Comparison of ENCODE assay signal across 14 cellular contexts in genomic region chr2:64678771-64679615, GRCh38. TPM values are rescaled to one million over a fixed set of nuclear protein-coding genes. Genes with fewer than 3 reads are reported as not detected.
DNase-seq lines count a peak whose midpoint lies in the region; ATAC-seq and TF ChIP-seq lines count a peak whose summit lies in the region.
"Had no signal": no experiment of that assay in that cellular context is flagged by ENCODE, and none has a peak within 500 bp of the region (broad histone marks: within the 10 kb centered on the region; RNA-seq: fewer than 3 reads in every experiment).

No MANE protein-coding gene starts in this region.

- H3K79me2 ChIP-seq in hepatocyte = no peaks in the 10 kb centered on the region

- H3K4me1 ChIP-seq in endodermal cell (ENCODE audit: control insufficient read depth, insufficient read depth, low read length) = peaks cover 7% of the 10 kb centered on the region
- H3K4me1 ChIP-seq in hepatocyte (ENCODE audit: insufficient read depth) = peaks cover 9% of the 10 kb centered on the region

- H2AFZ ChIP-seq in hepatocyte = no peak overlapping the region

- H3K27ac Mint-ChIP-seq in activated CD4-positive, alpha-beta T cell treated with anti-CD3 and anti-CD28 coated beads, Interleukin-2, amount 10 ng/mL, durations not matched to agents 24 days and 14 days = peak overlapping the region; percentile 70
- no peak overlapping the region for H3K27ac Mint-ChIP-seq in endodermal cell
- peak overlapping the region; percentile 57 for H3K27ac Mint-ChIP-seq in stimulated activated memory B cell treated with anti-CD40 and anti-IgM and Interleukin-4, amounts not matched to agents 10 μg/mL and 1 μg/mL and 100 μg/mL, for 72 hours
- H3K27ac Mint-ChIP-seq: stimulated activated effector memory CD8-positive, alpha-beta T cell treated with anti-CD3 and anti-CD28 coated beads, Interleukin-12 subunit alpha, Interleukin-12 subunit beta, amount 100 ng/mL, for 72 hours had no signal

- H3K4me3 ChIP-seq in endodermal cell (ENCODE audit: low read length) = no peak overlapping the region
- H3K4me3 ChIP-seq in hepatocyte = no peak overlapping the region

- H3K36me3 Mint-ChIP-seq in activated CD4-positive, alpha-beta T cell treated with anti-CD3 and anti-CD28 coated beads, Interleukin-2, amount 10 ng/mL, durations not matched to agents 24 days and 14 days (ENCODE audit: low read depth) = peaks cover 9% of the 10 kb centered on the region
- H3K36me3 Mint-ChIP-seq in endodermal cell (ENCODE audit: low read depth) = no peaks in the 10 kb centered on the region
- peaks cover 8% of the 10 kb centered on the region for H3K36me3 Mint-ChIP-seq in stimulated activated memory B cell treated with anti-CD40 and anti-IgM and Interleukin-4, amounts not matched to agents 10 μg/mL and 1 μg/mL and 100 μg/mL, for 72 hours
- H3K36me3 Mint-ChIP-seq: stimulated activated effector memory CD8-positive, alpha-beta T cell treated with anti-CD3 and anti-CD28 coated beads, Interleukin-12 subunit alpha, Interleukin-12 subunit beta, amount 100 ng/mL, for 72 hours had no signal

- H3K36me3 ChIP-seq in endodermal cell (ENCODE audit: control insufficient read depth, insufficient read depth, low read length) (no peaks in the 10 kb centered on the region), hepatocyte (replicated peaks; ENCODE audit: insufficient read depth, low read depth) (no peaks in the 10 kb centered on the region)

- intact Hi-C loops in activated CD4-positive, alpha-beta T cell treated with anti-CD3 and anti-CD28 coated beads, Interleukin-2, amount 10 ng/mL, durations not matched to agents 24 days and 14 days (cut with micrococcal nuclease) = no loop called here

- H3K27ac ChIP-seq in endodermal cell (ENCODE audit: low read depth, low read length) = peak overlapping the region; percentile 6
- no peak overlapping the region for H3K27ac ChIP-seq in hepatocyte

- H3K9me2 ChIP-seq in hepatocyte (replicated peaks; ENCODE audit: insufficient read depth) = no peaks in the 10 kb centered on the region

- H3K9me3 ChIP-seq in endodermal cell (ENCODE audit: control insufficient read depth, low read length) (no peaks in the 10 kb centered on the region), hepatocyte (ENCODE audit: low read depth) (no peaks in the 10 kb centered on the region)

- no peaks in the 10 kb centered on the region for H4K20me1 ChIP-seq in hepatocyte (ENCODE audit: insufficient read depth, poor library complexity, severe bottlenecking)

- DNase-seq in activated CD4-positive, alpha-beta T cell treated with anti-CD3 and anti-CD28 coated beads, Interleukin-2, amount 10 ng/mL, durations not matched to agents 24 days and 14 days = peak; percentile 56
- DNase-seq in activated CD4-positive, alpha-beta T cell treated with anti-CD3 and anti-CD28 coated beads, Interleukin-2, amount 50 U/mL, for 4 hours = no peak
- DNase-seq in OCI-M1 (lab: John Stamatoyannopoulos, UW) (peak; percentile 59), endodermal cell (no peak), GM19240 (ENCODE audit: insufficient read length, low spot score) (no peak), hepatocyte (ENCODE audit: low spot score) (no peak)
- no peak for DNase-seq in central memory CD4-positive, alpha-beta T cell
- DNase-seq: GOT3, KG1, NCI-H146, NCI-H345, PC-3 had no signal

- peaks cover 45% of the 10 kb centered on the region for H3K4me1 Mint-ChIP-seq in activated CD4-positive, alpha-beta T cell treated with anti-CD3 and anti-CD28 coated beads, Interleukin-2, amount 10 ng/mL, durations not matched to agents 24 days and 14 days
- H3K4me1 Mint-ChIP-seq in endodermal cell = peaks cover 17% of the 10 kb centered on the region
- H3K4me1 Mint-ChIP-seq in stimulated activated memory B cell treated with anti-CD40 and anti-IgM and Interleukin-4, amounts not matched to agents 10 μg/mL and 1 μg/mL and 100 μg/mL, for 72 hours = peaks cover 41% of the 10 kb centered on the region
- H3K4me1 Mint-ChIP-seq: stimulated activated effector memory CD8-positive, alpha-beta T cell treated with anti-CD3 and anti-CD28 coated beads, Interleukin-12 subunit alpha, Interleukin-12 subunit beta, amount 100 ng/mL, for 72 hours had no signal

- H3K9me3 Mint-ChIP-seq in activated CD4-positive, alpha-beta T cell treated with anti-CD3 and anti-CD28 coated beads, Interleukin-2, amount 10 ng/mL, durations not matched to agents 24 days and 14 days = peaks cover 4% of the 10 kb centered on the region
- H3K9me3 Mint-ChIP-seq in endodermal cell = no peaks in the 10 kb centered on the region
- no peaks in the 10 kb centered on the region for H3K9me3 Mint-ChIP-seq in stimulated activated memory B cell treated with anti-CD40 and anti-IgM and Interleukin-4, amounts not matched to agents 10 μg/mL and 1 μg/mL and 100 μg/mL, for 72 hours
- H3K9me3 Mint-ChIP-seq: stimulated activated effector memory CD8-positive, alpha-beta T cell treated with anti-CD3 and anti-CD28 coated beads, Interleukin-12 subunit alpha, Interleukin-12 subunit beta, amount 100 ng/mL, for 72 hours had no signal

- H3K4me2 ChIP-seq in hepatocyte = no peak overlapping the region

- 81% methylated on average over 2 of the region's 3 CpGs; no CpG with 5 or more reads in 1 of the 2 experiments for WGBS in endodermal cell (ENCODE audit: insufficient coverage in 1 of 2, insufficient read length in 1 of 2), 2 experiments
- WGBS in hepatocyte (ENCODE audit: low lambda C conversion rate, missing lambda C conversion rate) = 47% methylated on average over 3 of the region's 3 CpGs

- H3K27me3 Mint-ChIP-seq in activated CD4-positive, alpha-beta T cell treated with anti-CD3 and anti-CD28 coated beads, Interleukin-2, amount 10 ng/mL, durations not matched to agents 24 days and 14 days = no peaks in the 10 kb centered on the region
- H3K27me3 Mint-ChIP-seq in endodermal cell (ENCODE audit: insufficient read depth) = peaks cover 2% of the 10 kb centered on the region
- H3K27me3 Mint-ChIP-seq in stimulated activated memory B cell treated with anti-CD40 and anti-IgM and Interleukin-4, amounts not matched to agents 10 μg/mL and 1 μg/mL and 100 μg/mL, for 72 hours = no peaks in the 10 kb centered on the region

- peak overlapping the region; percentile 22 for H3K4me3 Mint-ChIP-seq in activated CD4-positive, alpha-beta T cell treated with anti-CD3 and anti-CD28 coated beads, Interleukin-2, amount 10 ng/mL, durations not matched to agents 24 days and 14 days
- no peak overlapping the region for H3K4me3 Mint-ChIP-seq in endodermal cell
- H3K4me3 Mint-ChIP-seq in stimulated activated memory B cell treated with anti-CD40 and anti-IgM and Interleukin-4, amounts not matched to agents 10 μg/mL and 1 μg/mL and 100 μg/mL, for 72 hours = no peak overlapping the region
- H3K4me3 Mint-ChIP-seq: stimulated activated effector memory CD8-positive, alpha-beta T cell treated with anti-CD3 and anti-CD28 coated beads, Interleukin-12 subunit alpha, Interleukin-12 subunit beta, amount 100 ng/mL, for 72 hours had no signal

- no peak for ATAC-seq in stimulated activated memory B cell treated with anti-CD40 and anti-IgM and Interleukin-4, amounts not matched to agents 10 μg/mL and 1 μg/mL and 100 μg/mL, for 72 hours
- ATAC-seq: PC-3; stimulated activated effector memory CD8-positive, alpha-beta T cell treated with anti-CD3 and anti-CD28 coated beads, Interleukin-12 subunit alpha, Interleukin-12 subunit beta, amount 100 ng/mL, for 72 hours had no signal

- H3K9ac ChIP-seq in endodermal cell (ENCODE audit: extremely low read depth, low read length, poor library complexity, severe bottlenecking) = no peak overlapping the region

- no peak for TF ChIP-seq CTCF in endodermal cell (conservative IDR thresholded peaks at IDR 0.05)
- no peak for TF ChIP-seq CTCF in hepatocyte (IDR thresholded peaks at IDR 0.05; ENCODE audit: poor library complexity)

- H3K27me3 ChIP-seq in endodermal cell (ENCODE audit: control insufficient read depth, insufficient read depth, low read length, poor library complexity, severe bottlenecking) (no peaks in the 10 kb centered on the region), hepatocyte (no peaks in the 10 kb centered on the region)

RNA-seq across cellular contexts. Expression of gene SERTAD2, which starts 25.3 kb away (rescaled TPM):
- total RNA-seq in activated CD4-positive, alpha-beta T cell treated with anti-CD3 and anti-CD28 coated beads, Interleukin-2, amount 10 ng/mL, durations not matched to agents 24 days and 14 days = 24.6 and 26.7 TPM in 2 replicates
- total RNA-seq in endodermal cell (10 to 100 TPM; 17.1 to 20.3 TPM), hepatocyte (23.4 and 23.8 TPM in 2 replicates)
- polyA plus RNA-seq in endodermal cell (2013, experiment 1 of 2) = 27.7 TPM
- polyA plus RNA-seq in endodermal cell (2013, experiment 2 of 2) = 25.7 TPM
- polyA plus RNA-seq in hepatocyte = 13.8 and 15.0 TPM in 2 replicates

Comparison
In these comparisons a context has a peak if more than half of its experiments do, and no peak if none do; other contexts are left out.
1. DNase-seq: peak in activated CD4-positive, alpha-beta T cell treated with anti-CD3 and anti-CD28 coated beads, Interleukin-2, amount 10 ng/mL, durations not matched to agents 24 days and 14 days (single experiment) and OCI-M1 (single experiment); none in activated CD4-positive, alpha-beta T cell treated with anti-CD3 and anti-CD28 coated beads, Interleukin-2, amount 50 U/mL, for 4 hours (0 of 2), endodermal cell (single experiment), GM19240 (single experiment), hepatocyte (single experiment) and central memory CD4-positive, alpha-beta T cell (single experiment).